Comparison of ENCODE assay signal across 9 cellular contexts in genomic region chr10:72245949-72246525, GRCh38. TPM values are rescaled to one million over a fixed set of nuclear protein-coding genes. Genes with fewer than 3 reads are reported as not detected.
DNase-seq lines count a peak whose midpoint lies in the region; ATAC-seq, FAIRE-seq and TF ChIP-seq lines count a peak whose summit lies in the region.
"Had no signal": no experiment of that assay in that cellular context is flagged by ENCODE, and none has a peak within 500 bp of the region (broad histone marks: within the 10 kb centered on the region; RNA-seq: fewer than 3 reads in every experiment).

No MANE protein-coding gene starts in this region.

- no peak overlapping the region for H2AFZ ChIP-seq in GM12878 (ENCODE audit: control insufficient read depth, low read depth, low read length)

- no peaks in the 10 kb centered on the region for H4K20me1 ChIP-seq in GM12878 (ENCODE audit: control insufficient read depth, insufficient read depth)

- no TSS peak for BruUV-seq in GM12878 (replicated peaks; lab: Mats Ljungman, UMichigan)

- H3K27ac ChIP-seq in GM12878 (ENCODE audit: control insufficient read depth, insufficient read depth) (0 out of 2 replicates have a peak overlapping the region, but pooled peaks have one; percentile 26), muscle layer of duodenum (ENCODE audit: low read length) (peak overlapping the region; percentile 33), thymus (ENCODE audit: low read depth) (peak overlapping the region; percentile 89), colonic mucosa (no peak overlapping the region)

- H3K4me1 ChIP-seq in GM12878 (ENCODE audit: control insufficient read depth, insufficient read depth, low read length) (peaks cover 70% of the 10 kb centered on the region), muscle layer of duodenum (ENCODE audit: control insufficient read depth in 1 of 2, insufficient read depth in 2 of 2, low read length in 2 of 2) (peaks cover 35 to 72% of the 10 kb centered on the region in 2 donors), thymus (ENCODE audit: control insufficient read depth, insufficient read depth, low read length) (peaks cover 63% of the 10 kb centered on the region), colonic mucosa (peaks cover 46% of the 10 kb centered on the region)

- H3K27me3 Mint-ChIP-seq in activated CD8-positive, alpha-beta memory T cell treated with anti-CD3 and anti-CD28 coated beads, Interleukin-2, amount 10 ng/mL, durations not matched to agents 7 days and 5 days, result no peaks in the 10 kb centered on the region

- H3K4me1 Mint-ChIP-seq in activated CD8-positive, alpha-beta memory T cell treated with anti-CD3 and anti-CD28 coated beads, Interleukin-2, amount 10 ng/mL, durations not matched to agents 7 days and 5 days, result peaks cover 76% of the 10 kb centered on the region

- DNase-seq in activated CD8-positive, alpha-beta memory T cell treated with anti-CD3 and anti-CD28 coated beads, Interleukin-2, amount 10 ng/mL, durations not matched to agents 7 days and 5 days, result no peak
- DNase-seq in activated CD8-positive, alpha-beta memory T cell treated with anti-CD3 and anti-CD28 coated beads, Interleukin-2, amount 50 U/mL, for 4 hours, result no peak
- DNase-seq in GM12878 (ENCODE audit: low read depth, low spot score), result no peak
- DNase-seq in SHP77 (lab: John Stamatoyannopoulos, UW), result no peak
- DNase-seq in colonic mucosa, result no peak
- DNase-seq in stimulated activated CD4-positive, alpha-beta T cell treated with anti-CD3 and anti-CD28 coated beads, Interleukin-2, amount 100 ng/mL, for 24 hours, result no peak
- DNase-seq: NCI-H1092 had no signal

- WGBS in GM12878 (ENCODE audit: insufficient coverage, insufficient replicate concordance, low lambda C conversion rate, missing lambda C conversion rate), result 97% methylated on average over 3 of the region's 3 CpGs
- WGBS in thymus, result 70% methylated on average over 3 of the region's 3 CpGs

- H3K9ac ChIP-seq in GM12878 (ENCODE audit: control insufficient read depth, insufficient read depth, low read length), result no peak overlapping the region
- no peak overlapping the region for H3K9ac ChIP-seq in colonic mucosa (ENCODE audit: low read depth in 2 of 2, low read length in 2 of 2)

- no peaks in the 10 kb centered on the region for H3K79me2 ChIP-seq in GM12878 (ENCODE audit: control insufficient read depth, insufficient read depth, low read length)

- FAIRE-seq in GM12878 (lab: Jason Lieb, UNC), result no peak

- no peak overlapping the region for H3K4me3 Mint-ChIP-seq in activated CD8-positive, alpha-beta memory T cell treated with anti-CD3 and anti-CD28 coated beads, Interleukin-2, amount 10 ng/mL, durations not matched to agents 7 days and 5 days

- H3K27ac Mint-ChIP-seq in activated CD8-positive, alpha-beta memory T cell treated with anti-CD3 and anti-CD28 coated beads, Interleukin-2, amount 10 ng/mL, durations not matched to agents 7 days and 5 days, result peak overlapping the region; percentile 63

- H3K27me3 ChIP-seq in GM12878 (replicated peaks in 1 of 2; ENCODE audit: control insufficient read depth in 2 of 2, insufficient read depth in 2 of 2, low read length in 1 of 2) (no peaks in the 10 kb centered on the region), muscle layer of duodenum (ENCODE audit: low read depth, low read length) (no peaks in the 10 kb centered on the region), thymus (ENCODE audit: control insufficient read depth, insufficient read depth) (no peaks in the 10 kb centered on the region), colonic mucosa (no peaks in the 10 kb centered on the region)

- POLR2A ChIA-PET in GM12878 (lab: Charles Lee), result interaction anchor here (0.6 to 8.0 kb wide), 13 partner anchors 8 to 364 kb away, joined by 3 to 113 read pairs (median 14); partner anchors contain the start of genes ANAPC16, ASCC1 and DDIT4

- no peak for TF ChIP-seq RAD21 in GM12878 (IDR thresholded peaks at IDR 0.05; ENCODE audit: insufficient read depth, low read depth, low read length)

- H3K4me3 ChIP-seq in GM12878 (no peak overlapping the region), muscle layer of duodenum (ENCODE audit: low read depth in 1 of 2, low read length in 2 of 2) (no peak overlapping the region), thymus (ENCODE audit: low read length) (peak overlapping the region; percentile 9), colonic mucosa (no peak overlapping the region)

- H3K9me3 ChIP-seq in GM12878 (replicated peaks; ENCODE audit: control insufficient read depth, insufficient read depth, low read length), result no peaks in the 10 kb centered on the region
- no peaks in the 10 kb centered on the region for H3K9me3 ChIP-seq in muscle layer of duodenum (ENCODE audit: control insufficient read depth in 1 of 2, low read length in 2 of 2)
- H3K9me3 ChIP-seq in thymus (ENCODE audit: control insufficient read depth), result no peaks in the 10 kb centered on the region
- H3K9me3 ChIP-seq in colonic mucosa, result no peaks in the 10 kb centered on the region

- TF ChIP-seq POLR2A in GM12878 (IDR thresholded peaks at IDR 0.05; ENCODE audit: low read depth, low read length), result no peak

- CTCF ChIA-PET in activated CD8-positive, alpha-beta memory T cell treated with anti-CD3 and anti-CD28 coated beads, Interleukin-2, amount 10 ng/mL, durations not matched to agents 7 days and 5 days (lab: Charles Lee), result interaction anchor here (1.0 to 7.5 kb wide), 7 partner anchors 14 to 197 kb away, joined by 3 to 55 read pairs (median 5); partner anchors contain the start of genes ANAPC16 and ASCC1
- CTCF ChIA-PET in GM12878 (lab: Yijun Ruan, JAX), result interaction anchor here (0.7 to 4.0 kb wide), 11 partner anchors 8 to 197 kb away, joined by 3 to 27 read pairs (median 5); no protein-coding TSS in a partner anchor

- intact Hi-C loops in GM12878 (cut with micrococcal nuclease; ENCODE audit: unreplicated experiment), result no loop called here
- intact Hi-C loops in colonic mucosa (cut with DNase I), result no loop called here

- in situ Hi-C loops in GM12878 (cut with MboI), result no loop called here

- TF ChIP-seq CTCF in GM12878 (IDR thresholded peaks at IDR 0.05 in 2 of 3, conservative IDR thresholded peaks at IDR 0.05 in 1 of 3; ENCODE audit: control insufficient read depth in 2 of 3, extremely low read depth in 1 of 3, insufficient read depth in 1 of 3, low read depth in 3 of 3, low read length in 3 of 3), result no peak
- no peak for TF ChIP-seq CTCF in colonic mucosa (IDR thresholded peaks at IDR 0.05)

- no peak for TF ChIP-seq EP300 in GM12878 (IDR thresholded peaks at IDR 0.05; ENCODE audit: borderline replicate concordance in 1 of 2, control insufficient read depth in 1 of 2, low read depth in 2 of 2, low read length in 2 of 2)

- no peak overlapping the region for H3K4me2 ChIP-seq in GM12878 (ENCODE audit: control insufficient read depth, insufficient read depth)

- no peak for ATAC-seq in activated CD8-positive, alpha-beta memory T cell treated with anti-CD3 and anti-CD28 coated beads, Interleukin-2, amount 10 ng/mL, durations not matched to agents 7 days and 5 days
- no peak for ATAC-seq in GM12878

- H3K36me3 Mint-ChIP-seq in activated CD8-positive, alpha-beta memory T cell treated with anti-CD3 and anti-CD28 coated beads, Interleukin-2, amount 10 ng/mL, durations not matched to agents 7 days and 5 days, result no peaks in the 10 kb centered on the region

- H3K9me3 Mint-ChIP-seq in activated CD8-positive, alpha-beta memory T cell treated with anti-CD3 and anti-CD28 coated beads, Interleukin-2, amount 10 ng/mL, durations not matched to agents 7 days and 5 days (ENCODE audit: low read depth), result no peaks in the 10 kb centered on the region

- SMC1A ChIA-PET in GM12878 (lab: Charles Lee; ENCODE audit: uncharacterized antibody, unreplicated experiment), result interaction anchor here (0.7 to 21.0 kb wide), 14 partner anchors 10 to 113 kb away, joined by 3 to 275 read pairs (median 10); partner anchors contain the start of genes ANAPC16, ASCC1 and DDIT4

- H3K36me3 ChIP-seq in GM12878 (ENCODE audit: control insufficient read depth in 2 of 2, insufficient read depth in 2 of 2, low read length in 1 of 2) (no peaks in the 10 kb centered on the region), muscle layer of duodenum (ENCODE audit: control insufficient read depth in 1 of 2, insufficient read depth in 2 of 2, low read length in 2 of 2) (no peaks in the 10 kb centered on the region), thymus (ENCODE audit: control insufficient read depth, insufficient read depth) (no peaks in the 10 kb centered on the region), colonic mucosa (no peaks in the 10 kb centered on the region)

- RAD21 ChIA-PET in GM12878 (lab: Charles Lee; ENCODE audit: unreplicated experiment), result interaction anchor here (1.1 to 10.5 kb wide), 10 partner anchors 13 to 197 kb away, joined by 3 to 185 read pairs (median 8); partner anchors contain the start of gene DDIT4

RNA-seq across cellular contexts. Expression of gene DDIT4, which starts 27.7 kb away (rescaled TPM):
- 100 to 1,000 TPM; 291 to 293 TPM for total RNA-seq in activated CD8-positive, alpha-beta memory T cell treated with anti-CD3 and anti-CD28 coated beads, Interleukin-2, amount 10 ng/mL, durations not matched to agents 7 days and 5 days
- 278 and 329 TPM in 2 replicates for total RNA-seq in GM12878 (2013; cell fraction: nucleolus; rRNA removed)
- total RNA-seq in GM12878 (2014; rRNA removed) (227 and 228 TPM in 2 replicates), GM12878 (2014; rRNA removed; fragmentation: Illumina TruSeq; extraction: Trizol) (75.4 and 76.9 TPM in 2 replicates), GM12878 (2021) (192 and 210 TPM in 2 replicates), colonic mucosa (100 to 1,000 TPM in 1 of 2 donors, 10 to 100 TPM in 1; 45.5 to 147 TPM)
- polyA plus RNA-seq in GM12878 (2011; ENCODE audit: low read depth), result 31.9 TPM
- polyA plus RNA-seq in GM12878 (2011; rRNA removed) (181 and 277 TPM in 2 replicates), GM12878 (2014; fragmentation: Illumina TruSeq; extraction: Trizol) (35.2 and 44.5 TPM in 2 replicates), GM12878 (2014; fragmentation: Nextera tagmentation; extraction: Ambion mirVana) (1 to 10 TPM; 2.1 to 5.0 TPM), GM12878 (2014; rRNA removed) (174 and 190 TPM in 2 replicates), GM12878 (2016; fragmentation: Nextera tagmentation; extraction: Ambion mirVana) (100 to 1,000 TPM; 245 to 268 TPM), thymus (628 TPM)
- 307 and 319 TPM in 2 replicates for polyA plus RNA-seq in GM12878 (2011; cell fraction: cytosol; rRNA removed)
- 445 and 463 TPM in 2 replicates for polyA plus RNA-seq in GM12878 (2011; cell fraction: nucleus; rRNA removed)
- polyA plus RNA-seq in GM12878 (2012), result 108 and 193 TPM in 2 replicates
- 219 and 366 TPM in 2 replicates for polyA minus RNA-seq in GM12878 (2011; rRNA and poly(A)+ RNA removed)
- 187 and 217 TPM in 2 replicates for polyA minus RNA-seq in GM12878 (2011; cell fraction: cytosol; rRNA and poly(A)+ RNA removed)
- 480 and 614 TPM in 2 replicates for polyA minus RNA-seq in GM12878 (2011; cell fraction: nucleus; rRNA and poly(A)+ RNA removed)

RNA-seq across cellular contexts. Expression of gene ASCC1, which starts 30.0 kb away (rescaled TPM):
- 10 to 100 TPM; 34.9 to 36.8 TPM for total RNA-seq in activated CD8-positive, alpha-beta memory T cell treated with anti-CD3 and anti-CD28 coated beads, Interleukin-2, amount 10 ng/mL, durations not matched to agents 7 days and 5 days
- total RNA-seq in GM12878 (2013; cell fraction: nucleolus; rRNA removed), result 63.6 and 65.4 TPM in 2 replicates
- total RNA-seq in GM12878 (2014; rRNA removed) (23.3 and 32.9 TPM in 2 replicates), GM12878 (2014; rRNA removed; fragmentation: Illumina TruSeq; extraction: Trizol) (40.4 and 41.9 TPM in 2 replicates), GM12878 (2021) (37.7 and 37.9 TPM in 2 replicates), colonic mucosa (10 to 100 TPM; 16.2 to 19.2 TPM)
- polyA plus RNA-seq in GM12878 (2011; ENCODE audit: low read depth), result 40.5 TPM
- polyA plus RNA-seq in GM12878 (2011; rRNA removed) (80.6 and 113 TPM in 2 replicates), GM12878 (2014; fragmentation: Illumina TruSeq; extraction: Trizol) (62.2 and 83.1 TPM in 2 replicates), GM12878 (2014; fragmentation: Nextera tagmentation; extraction: Ambion mirVana) (10 to 100 TPM; 41.6 to 49.9 TPM), GM12878 (2014; rRNA removed) (40.8 and 40.9 TPM in 2 replicates), GM12878 (2016; fragmentation: Nextera tagmentation; extraction: Ambion mirVana) (10 to 100 TPM; 43.8 to 47.2 TPM), thymus (29.7 TPM)
- polyA plus RNA-seq in GM12878 (2011; cell fraction: cytosol; rRNA removed), result 49.9 and 54.1 TPM in 2 replicates
- polyA plus RNA-seq in GM12878 (2011; cell fraction: nucleus; rRNA removed), result 40.7 and 40.9 TPM in 2 replicates
- 35.0 and 40.2 TPM in 2 replicates for polyA plus RNA-seq in GM12878 (2012)
- polyA minus RNA-seq in GM12878 (2011; rRNA and poly(A)+ RNA removed), result 86.5 and 91.9 TPM in 2 replicates
- polyA minus RNA-seq in GM12878 (2011; cell fraction: cytosol; rRNA and poly(A)+ RNA removed), result 35.2 and 35.7 TPM in 2 replicates
- 27.3 and 33.8 TPM in 2 replicates for polyA minus RNA-seq in GM12878 (2011; cell fraction: nucleus; rRNA and poly(A)+ RNA removed)

RNA-seq across cellular contexts. Expression of gene ANAPC16, which starts 30.2 kb away (rescaled TPM):
- 10 to 100 TPM; 61.4 to 67.6 TPM for total RNA-seq in activated CD8-positive, alpha-beta memory T cell treated with anti-CD3 and anti-CD28 coated beads, Interleukin-2, amount 10 ng/mL, durations not matched to agents 7 days and 5 days
- 59.7 and 67.5 TPM in 2 replicates for total RNA-seq in GM12878 (2013; cell fraction: nucleolus; rRNA removed)
- 69.0 and 78.1 TPM in 2 replicates for total RNA-seq in GM12878 (2014; rRNA removed)
- total RNA-seq in GM12878 (2014; rRNA removed; fragmentation: Illumina TruSeq; extraction: Trizol), result 80.2 and 80.3 TPM in 2 replicates
- total RNA-seq in GM12878 (2021), result 66.9 and 72.7 TPM in 2 replicates
- 72.2 TPM for polyA plus RNA-seq in GM12878 (2011; ENCODE audit: low read depth)
- polyA plus RNA-seq in GM12878 (2011; rRNA removed), result 191 and 233 TPM in 2 replicates
- 67.3 and 70.7 TPM in 2 replicates for polyA plus RNA-seq in GM12878 (2011; cell fraction: cytosol; rRNA removed)
- polyA plus RNA-seq in GM12878 (2011; cell fraction: nucleus; rRNA removed), result 29.0 and 44.9 TPM in 2 replicates
- polyA plus RNA-seq in GM12878 (2012), result 93.4 and 116 TPM in 2 replicates
- 79.5 and 97.5 TPM in 2 replicates for polyA plus RNA-seq in GM12878 (2014; fragmentation: Illumina TruSeq; extraction: Trizol)
- polyA plus RNA-seq in GM12878 (2014; fragmentation: Nextera tagmentation; extraction: Ambion mirVana), result 100 to 1,000 TPM; 178 to 208 TPM
- 89.1 and 123 TPM in 2 replicates for polyA plus RNA-seq in GM12878 (2014; rRNA removed)
- polyA plus RNA-seq in GM12878 (2016; fragmentation: Nextera tagmentation; extraction: Ambion mirVana), result 100 to 1,000 TPM; 145 to 153 TPM
- 39.7 TPM in 2 replicates for polyA minus RNA-seq in GM12878 (2011; rRNA and poly(A)+ RNA removed)
- polyA minus RNA-seq in GM12878 (2011; cell fraction: cytosol; rRNA and poly(A)+ RNA removed), result 9.9 and 13.9 TPM in 2 replicates
- 7.0 and 7.7 TPM in 2 replicates for polyA minus RNA-seq in GM12878 (2011; cell fraction: nucleus; rRNA and poly(A)+ RNA removed)
- 349 TPM for polyA plus RNA-seq in thymus
- 10 to 100 TPM; 63.2 to 85.2 TPM for total RNA-seq in colonic mucosa
